ENCODE assay signal across 2 cellular contexts in genomic region chr4:151402150-151402865, GRCh38.
TF ChIP-seq lines count a peak whose summit lies in the region.

No MANE protein-coding gene starts in this region.

TF ChIP-seq in HEK293, 187 proteins besides CTCF, POLR2A, EP300 and RAD21:
- TF ChIP-seq ZFHX2 (tag by site-specific recombination; conservative IDR thresholded peaks at IDR 0.05) (0 out of 2 replicates have a peak, but pooled peaks have one; percentile 8), ZNF248 (tag by site-specific recombination; IDR thresholded peaks at IDR 0.05) (no peak), IKZF3 (tag by site-specific recombination; IDR thresholded peaks at IDR 0.05) (no peak), ZNF426 (tag by site-specific recombination; IDR thresholded peaks at IDR 0.05) (no peak)

TF ChIP-seq in K562, 482 proteins besides CTCF, POLR2A, EP300 and RAD21:
- 0 out of 2 replicates have a peak, but pooled peaks have one; percentile 12 for TF ChIP-seq EGR1 (conservative IDR thresholded peaks at IDR 0.05)
- no peak for TF ChIP-seq HNRNPUL1 (IDR thresholded peaks at IDR 0.05; ENCODE audit: low read length)
TF ChIP-seq in K562: peak in this region for 1.
